Comparison of ENCODE assay signal across 26 cellular contexts in genomic region chr10:92091965-92092364, GRCh38.
A peak's percentile ranks its signal among the peaks of the same experiment; 100 is the strongest.
DNase-seq lines count a peak whose midpoint lies in the region; ATAC-seq, FAIRE-seq and TF ChIP-seq lines count a peak whose summit lies in the region.
"Had no signal": no experiment of that assay in that cellular context is flagged by ENCODE, and none has a peak within 500 bp of the region (broad histone marks: within the 10 kb centered on the region; RNA-seq: fewer than 3 reads in every experiment).

No MANE protein-coding gene starts in this region.

- no peak overlapping the region for H3K27ac ChIP-seq in stomach
- H3K27ac ChIP-seq: ascending aorta, epithelial cell of prostate, heart right ventricle, ovary, right lobe of liver had no signal

- TF ChIP-seq EP300 in stomach (IDR thresholded peaks at IDR 0.05), result no peak

- no peaks in the 10 kb centered on the region for H3K27me3 Mint-ChIP-seq in WTC11 (ENCODE audit: low read depth)
- H3K27me3 Mint-ChIP-seq: activated CD4-positive, alpha-beta T cell treated with anti-CD3 and anti-CD28 coated beads, Interleukin-2, amount 10 ng/mL, durations not matched to agents 24 days and 14 days; activated CD8-positive, alpha-beta memory T cell treated with anti-CD3 and anti-CD28 coated beads, Interleukin-2, amount 10 ng/mL, durations not matched to agents 7 days and 5 days; activated naive CD4-positive, alpha-beta T cell treated with anti-CD3 and anti-CD28 coated beads, Interleukin-2, amount 50 U/mL, for 24 hours; naive thymus-derived CD8-positive, alpha-beta T cell; type B pancreatic cell had no signal

- no peak overlapping the region for H3K4me3 ChIP-seq in stomach
- H3K4me3 ChIP-seq: ascending aorta, heart right ventricle, ovary, right lobe of liver had no signal

- POLR2A ChIA-PET in WTC11 (lab: Charles Lee), result no interaction called here

- peaks cover 39% of the 10 kb centered on the region for H3K4me1 Mint-ChIP-seq in WTC11
- H3K4me1 Mint-ChIP-seq: activated naive CD4-positive, alpha-beta T cell treated with anti-CD3 and anti-CD28 coated beads, Interleukin-2, amount 50 U/mL, for 24 hours had no signal

- TF ChIP-seq POLR2A in GM12892 (IDR thresholded peaks at IDR 0.05; ENCODE audit: low read depth, low read length) (no peak), stomach (IDR thresholded peaks at IDR 0.05) (no peak)

- peak; percentile 57 for FAIRE-seq in GM12892 (lab: Jason Lieb, UNC)
- FAIRE-seq: TTC549 had no signal

- no peaks in the 10 kb centered on the region for H3K9me3 Mint-ChIP-seq in WTC11
- H3K9me3 Mint-ChIP-seq: activated CD4-positive, alpha-beta T cell treated with anti-CD3 and anti-CD28 coated beads, Interleukin-2, amount 10 ng/mL, durations not matched to agents 24 days and 14 days; activated naive CD4-positive, alpha-beta T cell treated with anti-CD3 and anti-CD28 coated beads, Interleukin-2, amount 50 U/mL, for 24 hours; naive thymus-derived CD8-positive, alpha-beta T cell; type B pancreatic cell had no signal

- no peaks in the 10 kb centered on the region for H3K36me3 Mint-ChIP-seq in WTC11
- H3K36me3 Mint-ChIP-seq: activated CD8-positive, alpha-beta memory T cell treated with anti-CD3 and anti-CD28 coated beads, Interleukin-2, amount 10 ng/mL, durations not matched to agents 7 days and 5 days; activated naive CD4-positive, alpha-beta T cell treated with anti-CD3 and anti-CD28 coated beads, Interleukin-2, amount 50 U/mL, for 24 hours; naive thymus-derived CD8-positive, alpha-beta T cell; type B pancreatic cell had no signal

- no peaks in the 10 kb centered on the region for H3K36me3 ChIP-seq in stomach
- H3K36me3 ChIP-seq: ascending aorta, BE2C, heart right ventricle, ovary had no signal

- no peak for TF ChIP-seq CTCF in WTC11 (IDR thresholded peaks at IDR 0.05)
- TF ChIP-seq CTCF in stomach (IDR thresholded peaks at IDR 0.05), result no peak

- DNase-seq in GM12892 (ENCODE audit: insufficient read length), result no peak
- no peak for DNase-seq in WTC11 (ENCODE audit: low spot score)
- DNase-seq in NCI-H526 (lab: John Stamatoyannopoulos, UW), result no peak
- no peak for DNase-seq in stomach
- DNase-seq in NCI-H1930 (lab: John Stamatoyannopoulos, UW), result no peak
- DNase-seq: activated CD4-positive, alpha-beta T cell treated with anti-CD3 and anti-CD28 coated beads, Interleukin-2, amount 10 ng/mL, durations not matched to agents 24 days and 14 days; activated CD8-positive, alpha-beta memory T cell treated with anti-CD3 and anti-CD28 coated beads, Interleukin-2, amount 10 ng/mL, durations not matched to agents 7 days and 5 days; BE2C; central memory CD4-positive, alpha-beta T cell; COR-L47; DMS79 treated with DMSO at 0.1 percent for 48 hours; heart right ventricle; naive thymus-derived CD8-positive, alpha-beta T cell; NCI-H1105 treated with DMSO at 0.1 percent for 48 hours; NCI-H2081; ovary; right lobe of liver; SIG-M5 had no signal

- CTCF ChIA-PET in WTC11 (lab: Charles Lee), result interaction anchor here (0.6 to 1.4 kb wide), 2 partner anchors 130 to 199 kb away, joined by 3 to 4 read pairs; partner anchors contain the start of genes CPEB3 and MARCHF5

- peak overlapping the region; percentile 8; the same call in 1 of the 2 replicates for H3K4me3 Mint-ChIP-seq in WTC11
- H3K4me3 Mint-ChIP-seq: activated CD4-positive, alpha-beta T cell treated with anti-CD3 and anti-CD28 coated beads, Interleukin-2, amount 10 ng/mL, durations not matched to agents 24 days and 14 days; activated CD8-positive, alpha-beta memory T cell treated with anti-CD3 and anti-CD28 coated beads, Interleukin-2, amount 10 ng/mL, durations not matched to agents 7 days and 5 days; activated naive CD4-positive, alpha-beta T cell treated with anti-CD3 and anti-CD28 coated beads, Interleukin-2, amount 50 U/mL, for 24 hours; naive thymus-derived CD8-positive, alpha-beta T cell; type B pancreatic cell had no signal

- no peaks in the 10 kb centered on the region for H3K27me3 ChIP-seq in stomach
- H3K27me3 ChIP-seq: ascending aorta, BE2C, heart right ventricle, ovary, right lobe of liver had no signal

- H3K9me3 ChIP-seq in stomach, result no peaks in the 10 kb centered on the region
- H3K9me3 ChIP-seq: ascending aorta, BE2C, heart right ventricle, ovary, right lobe of liver had no signal

- intact Hi-C loops in stomach (cut with DNase I; ENCODE audit: low total_unique reads), result no loop called here

- peaks cover 0 to 13% (median 8%) of the 10 kb centered on the region in 4 donors for H3K4me1 ChIP-seq in stomach

- peak overlapping the region; percentile 62; the same call in 1 of the 2 replicates for H3K27ac Mint-ChIP-seq in WTC11
- H3K27ac Mint-ChIP-seq: activated CD4-positive, alpha-beta T cell treated with anti-CD3 and anti-CD28 coated beads, Interleukin-2, amount 10 ng/mL, durations not matched to agents 24 days and 14 days; activated CD8-positive, alpha-beta memory T cell treated with anti-CD3 and anti-CD28 coated beads, Interleukin-2, amount 10 ng/mL, durations not matched to agents 7 days and 5 days; activated naive CD4-positive, alpha-beta T cell treated with anti-CD3 and anti-CD28 coated beads, Interleukin-2, amount 50 U/mL, for 24 hours; naive thymus-derived CD8-positive, alpha-beta T cell; type B pancreatic cell had no signal

- peak; percentile 74 for ATAC-seq in GM19035 (IDR thresholded peaks at IDR 0.05; ENCODE audit: unreplicated experiment)
- peak; percentile 65 for ATAC-seq in HG02870 (IDR thresholded peaks at IDR 0.05; ENCODE audit: unreplicated experiment)
- ATAC-seq in WTC11, result no peak
- ATAC-seq in HG03520 (IDR thresholded peaks at IDR 0.05; ENCODE audit: unreplicated experiment), result no peak
- ATAC-seq: activated CD8-positive, alpha-beta memory T cell treated with anti-CD3 and anti-CD28 coated beads, Interleukin-2, amount 10 ng/mL, durations not matched to agents 7 days and 5 days; heart right ventricle; naive thymus-derived CD8-positive, alpha-beta T cell; right lobe of liver had no signal

- WGBS in stomach, 5 donors, result 69 to 81% (median 72%) methylated on average over 2 of the region's 2 CpGs

TF ChIP-seq in WTC11, 78 proteins besides CTCF, POLR2A, EP300 and RAD21:
- no peak for TF ChIP-seq CREB1 (CRISPR knock-in tag; IDR thresholded peaks at IDR 0.05)
- no peak for TF ChIP-seq NR2C2 (CRISPR knock-in tag; IDR thresholded peaks at IDR 0.05)
- no peak for TF ChIP-seq MYBL2 (CRISPR knock-in tag; IDR thresholded peaks at IDR 0.05)
- TF ChIP-seq PRRX2 (CRISPR knock-in tag; IDR thresholded peaks at IDR 0.05), result no peak
- no peak for TF ChIP-seq ZNF512 (CRISPR knock-in tag; IDR thresholded peaks at IDR 0.05; ENCODE audit: borderline replicate concordance)
TF ChIP-seq in WTC11: peak in this region for 0.

Comparison
In these comparisons a context has a peak if more than half of its experiments do, and no peak if none do; other contexts are left out.
1. ATAC-seq: peak in GM19035 (single experiment) and HG02870 (single experiment); none in WTC11 (single experiment) and HG03520 (single experiment).